Comparison of ENCODE assay signal across 8 cellular contexts in genomic region chr14:21269252-21270046, GRCh38. TPM values are rescaled to one million over a fixed set of nuclear protein-coding genes. Genes with fewer than 3 reads are reported as not detected.
DNase-seq lines count a peak whose midpoint lies in the region; ATAC-seq, FAIRE-seq and TF ChIP-seq lines count a peak whose summit lies in the region.

HNRNPC (minus strand) TSS chr14:21269442; CDS start chr14:21234193, 35,249 bp downstream.

- no peak for TF ChIP-seq RAD21 in H1 (IDR thresholded peaks at IDR 0.05 in 1 of 2, conservative IDR thresholded peaks at IDR 0.05 in 1 of 2; ENCODE audit: low read depth in 2 of 2, low read length in 2 of 2)

- TF ChIP-seq EP300 in H1 (IDR thresholded peaks at IDR 0.05; ENCODE audit: borderline replicate concordance in 1 of 2, low read depth in 2 of 2, low read length in 2 of 2), result no peak

- H3K4me3 ChIP-seq in NT2/D1 (ENCODE audit: insufficient read length, low read depth), result peak within 1 kb of the TSS; percentile 96
- H3K4me3 ChIP-seq in H1 (ENCODE audit: extremely low read depth in 1 of 4, insufficient read depth in 2 of 4, low read depth in 3 of 4, low read length in 4 of 4), result peak within 1 kb of the TSS; percentile 81 to 100 (median 100)

- peak within 1 kb of the TSS; percentile 100; the same call in 1 of the 2 replicates for H4K8ac ChIP-seq in H1 (ENCODE audit: extremely low read depth, insufficient read depth, low read length)

- peaks cover 32% of the 10 kb centered on the region for H3K4me1 Mint-ChIP-seq in activated CD8-positive, alpha-beta memory T cell treated with anti-CD3 and anti-CD28 coated beads, Interleukin-2, amount 10 ng/mL, durations not matched to agents 7 days and 5 days
- peaks cover 14% of the 10 kb centered on the region for H3K4me1 Mint-ChIP-seq in memory B cell

- peaks cover 43 to 49% of the 10 kb centered on the region in 2 experiments for H3K79me2 ChIP-seq in H1 (ENCODE audit: control insufficient read depth in 1 of 2, insufficient read depth in 2 of 2, low read length in 2 of 2)

- POLR2A ChIA-PET in H1 (lab: Charles Lee; ENCODE audit: partially characterized antibody), result interaction anchor here (0.9 to 17.3 kb wide), 14 partner anchors 10 to 72 kb away, joined by 3 to 836 read pairs (median 4); no protein-coding TSS in a partner anchor

- H3K14ac ChIP-seq in H1 (ENCODE audit: insufficient read length), result peak within 1 kb of the TSS; percentile 74

- no peak within 1 kb of the TSS for H3K23ac ChIP-seq in H1 (ENCODE audit: insufficient read length)

- no peak for TF ChIP-seq CTCF in H1 (IDR thresholded peaks at IDR 0.05; ENCODE audit: control extremely low read depth in 1 of 3, insufficient read depth in 1 of 3, low read depth in 1 of 3, low read length in 3 of 3)

- peak within 1 kb of the TSS; percentile 55 for H3K18ac ChIP-seq in H1 (ENCODE audit: extremely low read depth, low read length)

- WGBS in H1 (ENCODE audit: extremely low coverage in 1 of 2, insufficient coverage in 1 of 2, insufficient read length in 1 of 2, insufficient replicate concordance in 2 of 2, low coverage in 1 of 2, low lambda C conversion rate in 2 of 2, missing lambda C conversion rate in 1 of 2), 2 experiments, result 2% methylated on average over 49 of the region's 49 CpGs; no CpG with 5 or more reads in 1 of the 2 experiments

- peak within 1 kb of the TSS; percentile 98 for H3K9ac ChIP-seq in NT2/D1 (ENCODE audit: insufficient read length, low read depth)
- peak within 1 kb of the TSS; percentile 95 to 100 (median 100) for H3K9ac ChIP-seq in H1 (replicated peaks in 1 of 4; ENCODE audit: extremely low read depth in 1 of 4, low read depth in 3 of 4, low read length in 3 of 4)

- peak within 1 kb of the TSS; percentile 89 for H3K56ac ChIP-seq in H1 (replicated peaks; ENCODE audit: insufficient read length, low read depth, low read length)

- FAIRE-seq in H1 (lab: Jason Lieb, UNC), result peak; percentile 95

- H3K4me1 ChIP-seq in NT2/D1 (ENCODE audit: insufficient read depth, insufficient read length) (no peaks in the 10 kb centered on the region), H1 (replicated peaks in 1 of 4; ENCODE audit: control insufficient read depth in 3 of 4, insufficient read depth in 4 of 4, low read length in 3 of 4) (peaks cover 2 to 9% (median 3%) of the 10 kb centered on the region in 4 experiments; a peak in 5 of 7 replicates)

- peak; percentile 96 to 99 for TF ChIP-seq POLR2A in H1 (IDR thresholded peaks at IDR 0.05; ENCODE audit: control extremely low read depth in 1 of 2, low read depth in 2 of 2, low read length in 2 of 2)

- no peaks in the 10 kb centered on the region for H3K23me2 ChIP-seq in H1 (ENCODE audit: low read depth, low read length)

- peak; percentile 89 for ATAC-seq in GM21381 (IDR thresholded peaks at IDR 0.05; ENCODE audit: unreplicated experiment)
- peak; percentile 90 for ATAC-seq in activated CD8-positive, alpha-beta memory T cell treated with anti-CD3 and anti-CD28 coated beads, Interleukin-2, amount 10 ng/mL, durations not matched to agents 7 days and 5 days
- ATAC-seq in memory B cell (ENCODE audit: low read depth), result peak; percentile 82

- no peaks in the 10 kb centered on the region for H3K79me1 ChIP-seq in H1 (ENCODE audit: low read depth, low read length)

- H3K36me3 ChIP-seq in NT2/D1 (ENCODE audit: insufficient read depth, insufficient read length, low read length) (peaks cover 42% of the 10 kb centered on the region), H1 (ENCODE audit: control insufficient read depth in 2 of 4, insufficient read depth in 4 of 4, low read length in 3 of 4) (peaks cover 10 to 42% (median 27%) of the 10 kb centered on the region in 4 experiments; a peak in 7 of 8 replicates)

- H3K27me3 Mint-ChIP-seq in activated CD8-positive, alpha-beta memory T cell treated with anti-CD3 and anti-CD28 coated beads, Interleukin-2, amount 10 ng/mL, durations not matched to agents 7 days and 5 days, result no peaks in the 10 kb centered on the region
- no peaks in the 10 kb centered on the region for H3K27me3 Mint-ChIP-seq in memory B cell

- H3K4me2 ChIP-seq in H1 (ENCODE audit: insufficient read depth in 1 of 2, low read depth in 2 of 2, low read length in 2 of 2), result peak within 1 kb of the TSS; percentile 67 to 83

- no peaks in the 10 kb centered on the region for H3K27me3 ChIP-seq in NT2/D1 (ENCODE audit: insufficient read depth, insufficient read length)
- H3K27me3 ChIP-seq in H1 (replicated peaks in 1 of 4; ENCODE audit: control insufficient read depth in 3 of 4, extremely low read depth in 1 of 4, insufficient read depth in 3 of 4, low read length in 3 of 4), result no peaks in the 10 kb centered on the region

- peak within 1 kb of the TSS; percentile 99; the same call in 1 of the 2 replicates for H2AK5ac ChIP-seq in H1 (ENCODE audit: low read depth, low read length)

- H3K9me3 ChIP-seq in NT2/D1 (ENCODE audit: insufficient read depth, low read length) (no peaks in the 10 kb centered on the region), H1 (ENCODE audit: insufficient read depth in 2 of 2, low read depth in 1 of 2, low read length in 1 of 2) (no peaks in the 10 kb centered on the region)

- no peaks in the 10 kb centered on the region for H3K9me3 Mint-ChIP-seq in activated CD8-positive, alpha-beta memory T cell treated with anti-CD3 and anti-CD28 coated beads, Interleukin-2, amount 10 ng/mL, durations not matched to agents 7 days and 5 days (ENCODE audit: low read depth)
- H3K9me3 Mint-ChIP-seq in memory B cell, result no peaks in the 10 kb centered on the region

- peak within 1 kb of the TSS; percentile 100 for H3K27ac Mint-ChIP-seq in activated CD8-positive, alpha-beta memory T cell treated with anti-CD3 and anti-CD28 coated beads, Interleukin-2, amount 10 ng/mL, durations not matched to agents 7 days and 5 days
- peak within 1 kb of the TSS; percentile 97 for H3K27ac Mint-ChIP-seq in memory B cell

- H2BK12ac ChIP-seq in H1 (ENCODE audit: low read depth, low read length), result peak within 1 kb of the TSS; percentile 95; the same call in 1 of the 2 replicates

- DNase-seq in COR-L47 (lab: John Stamatoyannopoulos, UW), result peak; percentile 100
- peak; percentile 50 to 100 (median 99) for DNase-seq in HUDEP-2 (lab: John Stamatoyannopoulos, UW; ENCODE audit: unreplicated experiment in 76 of 76)
- peak; percentile 98 for DNase-seq in NT2/D1 (ENCODE audit: low read depth, low spot score)
- DNase-seq in activated CD8-positive, alpha-beta memory T cell treated with anti-CD3 and anti-CD28 coated beads, Interleukin-2, amount 10 ng/mL, durations not matched to agents 7 days and 5 days, result peak; percentile 100
- peak; percentile 99 to 100 for DNase-seq in H1 (ENCODE audit: low read depth in 1 of 2, low spot score in 2 of 2)
- DNase-seq in memory B cell (ENCODE audit: low spot score in 2 of 2), result peak; percentile 99 to 100
- DNase-seq in stimulated activated CD8-positive, alpha-beta memory T cell treated with anti-CD3 and anti-CD28 coated beads, Interleukin-12 subunit alpha, Interleukin-12 subunit beta, amount 100 ng/mL, for 24 hours (ENCODE audit: extremely low read depth), result peak; percentile 99

- H2BK120ac ChIP-seq in H1 (replicated peaks; ENCODE audit: low read depth, low read length), result peak within 1 kb of the TSS; percentile 45

- H2AFZ ChIP-seq in H1 (ENCODE audit: low read length), result peak within 1 kb of the TSS; percentile 71

- peak within 1 kb of the TSS; percentile 0 for H3K4ac ChIP-seq in H1 (replicated peaks; ENCODE audit: insufficient read length, low read depth, low read length)

- CTCF ChIA-PET in activated CD8-positive, alpha-beta memory T cell treated with anti-CD3 and anti-CD28 coated beads, Interleukin-2, amount 10 ng/mL, durations not matched to agents 7 days and 5 days (lab: Charles Lee), result interaction anchor here (0.6 kb wide), 1 partner anchor 246 kb away, joined by 3 read pairs; no protein-coding TSS in a partner anchor
- CTCF ChIA-PET in H1 (lab: Charles Lee; ENCODE audit: partially characterized antibody), result no interaction called here

- H3K4me3 Mint-ChIP-seq in activated CD8-positive, alpha-beta memory T cell treated with anti-CD3 and anti-CD28 coated beads, Interleukin-2, amount 10 ng/mL, durations not matched to agents 7 days and 5 days, result peak within 1 kb of the TSS; percentile 98
- H3K4me3 Mint-ChIP-seq in memory B cell, result peak within 1 kb of the TSS; percentile 98

- H4K91ac ChIP-seq in H1 (replicated peaks; ENCODE audit: insufficient read length, low read length), result peak within 1 kb of the TSS; percentile 84

- H4K20me1 ChIP-seq in H1 (replicated peaks in 1 of 2; ENCODE audit: control insufficient read depth in 1 of 2, insufficient read depth in 2 of 2, low read length in 2 of 2), result peaks cover 24% of the 10 kb centered on the region in 2 experiments

- H2BK20ac ChIP-seq in H1 (ENCODE audit: low read length), result no peak within 1 kb of the TSS

- peak within 1 kb of the TSS; percentile 98 for H2BK5ac ChIP-seq in H1 (ENCODE audit: low read depth, low read length)

- H3K36me3 Mint-ChIP-seq in activated CD8-positive, alpha-beta memory T cell treated with anti-CD3 and anti-CD28 coated beads, Interleukin-2, amount 10 ng/mL, durations not matched to agents 7 days and 5 days, result peaks cover 43% of the 10 kb centered on the region
- H3K36me3 Mint-ChIP-seq in memory B cell, result peaks cover 9% of the 10 kb centered on the region

- H4K5ac ChIP-seq in H1 (ENCODE audit: insufficient read length, low read depth, low read length), result peak within 1 kb of the TSS; percentile 94

- H2BK15ac ChIP-seq in H1 (ENCODE audit: low read length), result 0 out of 2 replicates have a peak within 1 kb of the TSS, but pooled peaks have one; percentile 88

- peak within 1 kb of the TSS; percentile 99 for H3K27ac ChIP-seq in H1 (ENCODE audit: low read depth, low read length)

TF ChIP-seq in H1, 55 proteins besides CTCF, POLR2A, EP300 and RAD21 (continues in another document):
- TF ChIP-seq MAFK (IDR thresholded peaks at IDR 0.05; ENCODE audit: low read depth, low read length) (no peak), NRF1 (IDR thresholded peaks at IDR 0.05; ENCODE audit: low read depth, low read length) (0 out of 2 replicates have a peak, but pooled peaks have one; percentile 30), TBP (IDR thresholded peaks at IDR 0.05; ENCODE audit: low read depth, low read length) (peak; percentile 98), PHF8 (conservative IDR thresholded peaks at IDR 0.05; ENCODE audit: low read depth, low read length) (peak; percentile 83), TAF1 (IDR thresholded peaks at IDR 0.05; ENCODE audit: low read depth, low read length) (peak; percentile 100)

RNA-seq across cellular contexts. Expression of gene HNRNPC, which starts in this region (rescaled TPM):
- total RNA-seq in activated CD8-positive, alpha-beta memory T cell treated with anti-CD3 and anti-CD28 coated beads, Interleukin-2, amount 10 ng/mL, durations not matched to agents 7 days and 5 days, result 100 to 1,000 TPM; 718 to 921 TPM
- 1,203 and 1,207 TPM in 2 replicates for total RNA-seq in H1 (2021; fragmentation: NEBNext Ultra II Directional; extraction: Animal tissue kit (Norgen Biotek cat#: 25700))
- 517 and 781 TPM in 2 replicates for polyA plus RNA-seq in H1 (2011; rRNA removed)
- polyA plus RNA-seq in H1 (2011; cell fraction: cytosol; rRNA removed), result 991 TPM
- polyA plus RNA-seq in H1 (2011; cell fraction: nucleus; rRNA removed), result 525 TPM
- polyA plus RNA-seq in H1 (2012, experiment 1 of 2), result 1,009 to 1,132 TPM (median 1,111 TPM) in 4 replicates
- 778 TPM for polyA plus RNA-seq in H1 (2012, experiment 2 of 2)
- 1,012 TPM for polyA plus RNA-seq in H1 (2013, experiment 1 of 2)
- 1,024 TPM for polyA plus RNA-seq in H1 (2013, experiment 2 of 2)
- 1,077 and 1,234 TPM in 2 replicates for polyA minus RNA-seq in H1 (2011; rRNA and poly(A)+ RNA removed)
- 399 TPM for polyA minus RNA-seq in H1 (2011; cell fraction: cytosol; rRNA and poly(A)+ RNA removed)
- 779 TPM for polyA minus RNA-seq in H1 (2011; cell fraction: nucleus; rRNA and poly(A)+ RNA removed)

Comparison
In these comparisons a context has a peak if more than half of its experiments do, and no peak if none do; other contexts are left out.
1. Peak in every context shown above with its lines: DNase-seq, ATAC-seq, H3K4me3 ChIP-seq and H3K27ac ChIP-seq.